In genomic region chr17:81249233-81250040, GRCh38 we compare ENCODE assay signal across 1 cellular context.
A peak's percentile ranks its signal among the peaks of the same experiment; 100 is the strongest.
TF ChIP-seq lines count a peak whose summit lies in the region.

No MANE protein-coding gene starts in this region.

TF ChIP-seq in HepG2, 621 proteins besides CTCF, POLR2A, EP300 and RAD21:
- TF ChIP-seq RBM22 (optimal IDR thresholded peaks at IDR 0.05; ENCODE audit: low read length) (peak; percentile 60), CEBPG (CRISPR knock-in tag; IDR thresholded peaks at IDR 0.05) (no peak), NR0B2 (CRISPR knock-in tag; IDR thresholded peaks at IDR 0.05) (no peak), CCAR2 (optimal IDR thresholded peaks at IDR 0.05; ENCODE audit: low read depth, low read length) (no peak), ZHX1 (CRISPR knock-in tag; IDR thresholded peaks at IDR 0.05; ENCODE audit: low read depth) (no peak), KLF11 (CRISPR knock-in tag; IDR thresholded peaks at IDR 0.05) (no peak), HNRNPK (IDR thresholded peaks at IDR 0.05; ENCODE audit: low read depth, low read length, poor library complexity, severe bottlenecking) (peak; percentile 82), PCBP1 (IDR thresholded peaks at IDR 0.05; ENCODE audit: borderline replicate concordance, low read depth, low read length) (peak; percentile 84), MBNL3 (CRISPR knock-in tag; conservative IDR thresholded peaks at IDR 0.05) (no peak), PITX1 (CRISPR knock-in tag; IDR thresholded peaks at IDR 0.05) (no peak), AGO1 (IDR thresholded peaks at IDR 0.05; ENCODE audit: low read depth, low read length, poor library complexity, severe bottlenecking) (peak; percentile 7), ADNP (CRISPR knock-in tag; IDR thresholded peaks at IDR 0.05) (no peak), ZNF382 (CRISPR knock-in tag; IDR thresholded peaks at IDR 0.05; ENCODE audit: borderline replicate concordance) (no peak), DPF2 (CRISPR knock-in tag; IDR thresholded peaks at IDR 0.05; ENCODE audit: borderline replicate concordance, low read depth) (no peak), FOXO1 (CRISPR knock-in tag; IDR thresholded peaks at IDR 0.05) (no peak), IKZF1 (IDR thresholded peaks at IDR 0.05) (no peak), PRMT3 (CRISPR knock-in tag; IDR thresholded peaks at IDR 0.05; ENCODE audit: borderline replicate concordance, low read depth) (no peak), PCBP2 (optimal IDR thresholded peaks at IDR 0.05; ENCODE audit: low read depth, low read length, poor library complexity, severe bottlenecking) (peak; percentile 100), HNRNPH1 (optimal IDR thresholded peaks at IDR 0.05; ENCODE audit: low read depth, low read length) (no peak)
TF ChIP-seq in HepG2: peak in this region for 5.
